In the genomic region with DNA sequence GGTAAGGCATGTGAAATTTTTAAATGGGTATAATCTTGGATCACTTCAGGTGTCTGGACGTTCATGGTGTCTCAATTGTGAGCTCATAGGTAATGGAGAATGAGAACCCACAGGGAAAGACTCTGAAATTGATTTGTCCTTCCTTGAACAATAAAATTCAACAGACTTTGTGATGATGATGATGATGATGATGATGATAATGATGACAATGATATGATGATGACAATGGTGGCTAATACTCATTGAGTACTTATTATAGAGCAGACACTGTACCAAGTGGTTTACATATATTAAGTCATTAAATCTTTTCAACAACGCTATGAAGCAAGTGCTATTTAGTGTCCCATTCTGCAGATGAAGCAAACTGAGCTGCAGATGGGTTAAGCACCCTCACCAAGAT, we compare ENCODE assay signal across 35 cellular contexts.
DNase-seq lines count a peak whose midpoint lies in the region; ATAC-seq, FAIRE-seq and TF ChIP-seq lines count a peak whose summit lies in the region.
"Had no signal": no experiment of that assay in that cellular context is flagged by ENCODE, and none has a peak within 500 bp of the region (broad histone marks: within the 10 kb centered on the region; RNA-seq: fewer than 3 reads in every experiment).

No MANE protein-coding gene starts in this region.

- in situ Hi-C loops in HepG2 (cut with HindIII; ENCODE audit: extremely low pct_ligation_motif_present, low pct_unique_long_range_greater_than_20kb), result no loop called here
- in situ Hi-C loops in GM23248 (cut with MboI), result no loop called here

- no peak overlapping the region for H3K27ac ChIP-seq in HepG2 (ENCODE audit: extremely low read length, insufficient read depth, low read length)
- no peak overlapping the region for H3K27ac ChIP-seq in right lobe of liver
- no peak overlapping the region for H3K27ac ChIP-seq in GM23248
- no peak overlapping the region for H3K27ac ChIP-seq in HEK293 (ENCODE audit: extremely low read depth, low read depth, low read length)
- H3K27ac ChIP-seq: 22Rv1; A549; BLaER1; BLaER1 treated with 17β-estradiol and CSF1 and Interleukin-3, amounts not matched to agents 10 nM and 100 nM; C4-2B had no signal

- no peak for DNase-seq in HepG2 (ENCODE audit: low spot score)
- no peak for DNase-seq in right lobe of liver
- DNase-seq in GM23248, result no peak
- no peak for DNase-seq in HTR-8/SVneo (ENCODE audit: insufficient read length, low spot score)
- DNase-seq in NCI-H2196 treated with DMSO at 0.1 percent for 48 hours (lab: John Stamatoyannopoulos, UW; ENCODE audit: unreplicated experiment), result no peak
- no peak for DNase-seq in NCI-H2029 (lab: John Stamatoyannopoulos, UW)
- DNase-seq: 8988T; ACHN; AML-193; BE2C; C1 segment of cervical spinal cord; Caco-2; Calu3; CD4-positive, alpha-beta memory T cell; CD4-positive, alpha-beta T cell; CD4-positive, CD25-positive, alpha-beta regulatory T cell; CD8-positive, alpha-beta memory T cell; CD8-positive, alpha-beta T cell; COR-L47; DMS 273 treated with DMSO at 0.1 percent for 48 hours; DMS153; DMS53; DMS79; DMS79 treated with DMSO at 0.1 percent for 48 hours; DND-41; EL had no signal

- H3K9me3 ChIP-seq in HepG2 (ENCODE audit: low read length) (no peaks in the 10 kb centered on the region), right lobe of liver (no peaks in the 10 kb centered on the region), GM23248 (ENCODE audit: low read depth) (no peaks in the 10 kb centered on the region), HEK293 (ENCODE audit: control insufficient read depth, insufficient read depth, low read depth, low read length) (no peaks in the 10 kb centered on the region)
- H3K9me3 ChIP-seq: A549; BE2C; BLaER1; BLaER1 treated with 17β-estradiol and CSF1 and Interleukin-3, amounts not matched to agents 10 nM and 100 nM; Caco-2 had no signal

- no peak for TF ChIP-seq CTCF in HepG2 (CRISPR knock-in tag; IDR thresholded peaks at IDR 0.05)
- no peak for TF ChIP-seq CTCF in right lobe of liver (IDR thresholded peaks at IDR 0.05)
- TF ChIP-seq CTCF in HEK293 (tag by site-specific recombination; IDR thresholded peaks at IDR 0.05), result no peak

- H3K9ac ChIP-seq in HepG2 (ENCODE audit: insufficient read depth, low read depth, low read length) (no peak overlapping the region), GM23248 (no peak overlapping the region)
- H3K9ac ChIP-seq: BLaER1; BLaER1 treated with 17β-estradiol and CSF1 and Interleukin-3, amounts not matched to agents 10 nM and 100 nM had no signal

- H3K4me2 ChIP-seq in HepG2 (ENCODE audit: low read depth, low read length), result no peak overlapping the region
- no peak overlapping the region for H3K4me2 ChIP-seq in GM23248 (ENCODE audit: unreplicated experiment)
- H3K4me2 ChIP-seq: A549; BLaER1; BLaER1 treated with 17β-estradiol and CSF1 and Interleukin-3, amounts not matched to agents 10 nM and 100 nM had no signal

- ATAC-seq in HepG2 (no peak), right lobe of liver (no peak), GM18873 (IDR thresholded peaks at IDR 0.05; ENCODE audit: low FRiP score, unreplicated experiment) (no peak)
- ATAC-seq: A549; CD8-positive, alpha-beta T cell had no signal

- H4K20me1 ChIP-seq in HepG2 (ENCODE audit: insufficient read depth, low read length) (no peaks in the 10 kb centered on the region), GM23248 (ENCODE audit: insufficient read depth) (no peaks in the 10 kb centered on the region)
- H4K20me1 ChIP-seq: BLaER1; BLaER1 treated with 17β-estradiol and CSF1 and Interleukin-3, amounts not matched to agents 10 nM and 100 nM had no signal

- no peak overlapping the region for H2AFZ ChIP-seq in HepG2 (ENCODE audit: low read length)
- H2AFZ ChIP-seq in GM23248, result 0 out of 2 replicates have a peak overlapping the region, but pooled peaks have one; percentile 2

- BruUV-seq in HepG2 (replicated peaks; lab: Mats Ljungman, UMichigan), result no TSS peak

- no peaks in the 10 kb centered on the region for H3F3A ChIP-seq in GM23248 (ENCODE audit: insufficient read depth)

- no peak for FAIRE-seq in HepG2 (lab: Jason Lieb, UNC)
- peak; percentile 33 for FAIRE-seq in HTR-8/SVneo (lab: Jason Lieb, UNC)
- FAIRE-seq: A204.1, A549, D721Med had no signal

- H3K27me3 ChIP-seq in HepG2 (ENCODE audit: control insufficient read depth in 1 of 2, insufficient read depth in 2 of 2, low read length in 2 of 2), result no peaks in the 10 kb centered on the region
- H3K27me3 ChIP-seq in right lobe of liver, result no peaks in the 10 kb centered on the region
- H3K27me3 ChIP-seq in GM23248 (replicated peaks; ENCODE audit: insufficient read depth), result no peaks in the 10 kb centered on the region; the same call in 1 of the 2 replicates
- H3K27me3 ChIP-seq: BE2C; BLaER1; BLaER1 treated with 17β-estradiol and CSF1 and Interleukin-3, amounts not matched to agents 10 nM and 100 nM had no signal

- H3K79me2 ChIP-seq in HepG2 (ENCODE audit: insufficient read depth, low read length) (no peaks in the 10 kb centered on the region), GM23248 (ENCODE audit: insufficient read depth) (no peaks in the 10 kb centered on the region)

- TF ChIP-seq EP300 in HepG2 (IDR thresholded peaks at IDR 0.05; ENCODE audit: low read depth in 2 of 2, low read length in 2 of 2) (no peak), HepG2 (CRISPR knock-in tag; IDR thresholded peaks at IDR 0.05; ENCODE audit: borderline replicate concordance) (no peak)

- H3K9me2 ChIP-seq in GM23248 (ENCODE audit: insufficient read depth), result no peaks in the 10 kb centered on the region

- TF ChIP-seq RAD21 in HepG2 (CRISPR knock-in tag; IDR thresholded peaks at IDR 0.05), result no peak

- H3K4me3 ChIP-seq in HepG2 (replicated peaks in 1 of 3; ENCODE audit: insufficient read depth in 1 of 3, low read depth in 2 of 3, low read length in 3 of 3) (no peak overlapping the region), right lobe of liver (no peak overlapping the region), GM23248 (no peak overlapping the region), HEK293 (ENCODE audit: low read depth, low read length) (no peak overlapping the region)
- H3K4me3 ChIP-seq: A549; BLaER1; BLaER1 treated with 17β-estradiol and CSF1 and Interleukin-3, amounts not matched to agents 10 nM and 100 nM had no signal

- TF ChIP-seq POLR2A in HepG2 (IDR thresholded peaks at IDR 0.05; ENCODE audit: insufficient read depth in 1 of 2, low read depth in 2 of 2, low read length in 2 of 2), result no peak
- no peak for TF ChIP-seq POLR2A in right lobe of liver (IDR thresholded peaks at IDR 0.05)

- 0% methylated on average over 2 of the region's 2 CpGs for WGBS in HepG2 (ENCODE audit: low lambda C conversion rate)
- 44% methylated on average over 2 of the region's 2 CpGs for WGBS in right lobe of liver (ENCODE audit: insufficient coverage, low coverage, low lambda C conversion rate, missing lambda C conversion rate)
- WGBS in GM23248 (ENCODE audit: low coverage in 1 of 2, low lambda C conversion rate in 2 of 2, missing lambda C conversion rate in 2 of 2), 2 experiments, result 13 to 21% methylated on average over 2 of the region's 2 CpGs

- POLR2A ChIA-PET in HepG2 (lab: Yijun Ruan, JAX), result no interaction called here
- POLR2A ChIA-PET in HEK293 (lab: Yijun Ruan, JAX), result no interaction called here

- CTCF ChIA-PET in HepG2 (lab: Yijun Ruan, JAX; ENCODE audit: low intra/inter-chr PET ratio, low total read pairs), result no interaction called here
- CTCF ChIA-PET in HEK293 (lab: Yijun Ruan, JAX), result interaction anchor here (1.1 kb wide), 1 partner anchor 88 kb away, joined by 3 read pairs; no protein-coding TSS in a partner anchor

- H3K36me3 ChIP-seq in HepG2 (replicated peaks in 1 of 2; ENCODE audit: control insufficient read depth in 1 of 2, insufficient read depth in 2 of 2, low read length in 2 of 2) (no peaks in the 10 kb centered on the region), right lobe of liver (no peaks in the 10 kb centered on the region), GM23248 (ENCODE audit: low read depth) (no peaks in the 10 kb centered on the region), HEK293 (ENCODE audit: control insufficient read depth in 2 of 2, insufficient read depth in 1 of 2, low read length in 2 of 2) (no peaks in the 10 kb centered on the region)
- H3K36me3 ChIP-seq: BE2C; BLaER1; BLaER1 treated with 17β-estradiol and CSF1 and Interleukin-3, amounts not matched to agents 10 nM and 100 nM had no signal

- H3K4me1 ChIP-seq in HepG2 (ENCODE audit: insufficient read depth, low read length) (no peaks in the 10 kb centered on the region), right lobe of liver (no peaks in the 10 kb centered on the region), GM23248 (ENCODE audit: insufficient read depth) (no peaks in the 10 kb centered on the region), HEK293 (ENCODE audit: control insufficient read depth, insufficient read depth, low read length) (no peaks in the 10 kb centered on the region)
- H3K4me1 ChIP-seq: A549; BE2C; BLaER1; BLaER1 treated with 17β-estradiol and CSF1 and Interleukin-3, amounts not matched to agents 10 nM and 100 nM; Caco-2 had no signal

- intact Hi-C loops in HepG2 (cut with micrococcal nuclease; ENCODE audit: unreplicated experiment) (no loop called here), right lobe of liver (cut with DNase I) (no loop called here)

TF ChIP-seq in HepG2, 621 proteins besides CTCF, POLR2A, EP300 and RAD21:
- peak; percentile 81 for TF ChIP-seq CREB1 (IDR thresholded peaks at IDR 0.05)
- TF ChIP-seq CREB1 (CRISPR knock-in tag; IDR thresholded peaks at IDR 0.05), result no peak
- TF ChIP-seq CHD2 (IDR thresholded peaks at IDR 0.05; ENCODE audit: low read depth, low read length), result no peak

TF ChIP-seq in HEK293, 187 proteins besides CTCF, POLR2A, EP300 and RAD21:
- TF ChIP-seq, protein P1, sequence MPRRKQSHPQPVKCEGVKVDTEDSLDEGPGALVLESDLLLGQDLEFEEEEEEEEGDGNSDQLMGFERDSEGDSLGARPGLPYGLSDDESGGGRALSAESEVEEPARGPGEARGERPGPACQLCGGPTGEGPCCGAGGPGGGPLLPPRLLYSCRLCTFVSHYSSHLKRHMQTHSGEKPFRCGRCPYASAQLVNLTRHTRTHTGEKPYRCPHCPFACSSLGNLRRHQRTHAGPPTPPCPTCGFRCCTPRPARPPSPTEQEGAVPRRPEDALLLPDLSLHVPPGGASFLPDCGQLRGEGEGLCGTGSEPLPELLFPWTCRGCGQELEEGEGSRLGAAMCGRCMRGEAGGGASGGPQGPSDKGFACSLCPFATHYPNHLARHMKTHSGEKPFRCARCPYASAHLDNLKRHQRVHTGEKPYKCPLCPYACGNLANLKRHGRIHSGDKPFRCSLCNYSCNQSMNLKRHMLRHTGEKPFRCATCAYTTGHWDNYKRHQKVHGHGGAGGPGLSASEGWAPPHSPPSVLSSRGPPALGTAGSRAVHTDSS (tag by site-specific recombination; IDR thresholded peaks at IDR 0.05), result peak; percentile 56; the same call in 1 of the 2 replicates
- TF ChIP-seq ZNF510 (tag by site-specific recombination; IDR thresholded peaks at IDR 0.05; ENCODE audit: insufficient replicate concordance), result no peak
- TF ChIP-seq ZNF175 (tag by site-specific recombination; IDR thresholded peaks at IDR 0.05), result no peak
- TF ChIP-seq ZBTB20 (tag by site-specific recombination; IDR thresholded peaks at IDR 0.05), result no peak
- no peak for TF ChIP-seq ZNF133 (tag by site-specific recombination; IDR thresholded peaks at IDR 0.05)
